ENCODE assay signal across 1 cellular context in the genomic region with DNA sequence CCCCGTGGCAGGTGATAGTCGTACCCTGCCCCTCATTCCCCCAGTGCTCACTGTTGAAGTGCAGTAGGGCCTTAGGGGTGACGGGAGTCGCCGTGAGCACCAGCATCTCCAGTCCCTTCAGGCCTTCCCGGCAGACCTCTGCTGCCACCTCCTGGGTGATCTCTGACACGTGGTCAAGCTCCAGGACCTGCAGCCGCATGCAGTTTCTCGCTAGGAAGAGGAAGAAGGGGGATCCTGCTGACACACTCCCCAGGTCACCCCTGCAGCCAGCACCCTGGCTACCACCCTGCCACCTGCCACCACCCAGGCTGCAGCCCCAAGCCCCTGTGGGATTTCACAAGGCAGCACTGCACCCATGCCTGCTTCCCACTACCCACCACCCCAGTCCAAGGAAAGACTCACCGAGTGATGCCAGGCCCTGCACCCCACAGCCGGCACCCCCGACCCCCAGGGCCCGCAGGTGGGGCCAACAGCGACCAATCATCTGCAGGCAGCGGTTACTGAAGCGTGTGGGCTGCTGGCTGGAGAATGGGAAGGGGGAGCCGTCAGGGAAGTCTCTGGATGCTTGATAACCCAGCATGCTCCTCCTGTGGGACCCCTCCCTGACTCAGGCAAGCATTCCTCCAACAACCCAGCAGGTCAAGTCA.
A peak's percentile ranks its signal among the peaks of the same experiment; 100 is the strongest.
TF ChIP-seq lines count a peak whose summit lies in the region.

No MANE protein-coding gene starts in this region.

TF ChIP-seq in HepG2, 621 proteins besides CTCF, POLR2A, EP300 and RAD21 (continued from another document and continues in another):
- TF ChIP-seq, protein P1, sequence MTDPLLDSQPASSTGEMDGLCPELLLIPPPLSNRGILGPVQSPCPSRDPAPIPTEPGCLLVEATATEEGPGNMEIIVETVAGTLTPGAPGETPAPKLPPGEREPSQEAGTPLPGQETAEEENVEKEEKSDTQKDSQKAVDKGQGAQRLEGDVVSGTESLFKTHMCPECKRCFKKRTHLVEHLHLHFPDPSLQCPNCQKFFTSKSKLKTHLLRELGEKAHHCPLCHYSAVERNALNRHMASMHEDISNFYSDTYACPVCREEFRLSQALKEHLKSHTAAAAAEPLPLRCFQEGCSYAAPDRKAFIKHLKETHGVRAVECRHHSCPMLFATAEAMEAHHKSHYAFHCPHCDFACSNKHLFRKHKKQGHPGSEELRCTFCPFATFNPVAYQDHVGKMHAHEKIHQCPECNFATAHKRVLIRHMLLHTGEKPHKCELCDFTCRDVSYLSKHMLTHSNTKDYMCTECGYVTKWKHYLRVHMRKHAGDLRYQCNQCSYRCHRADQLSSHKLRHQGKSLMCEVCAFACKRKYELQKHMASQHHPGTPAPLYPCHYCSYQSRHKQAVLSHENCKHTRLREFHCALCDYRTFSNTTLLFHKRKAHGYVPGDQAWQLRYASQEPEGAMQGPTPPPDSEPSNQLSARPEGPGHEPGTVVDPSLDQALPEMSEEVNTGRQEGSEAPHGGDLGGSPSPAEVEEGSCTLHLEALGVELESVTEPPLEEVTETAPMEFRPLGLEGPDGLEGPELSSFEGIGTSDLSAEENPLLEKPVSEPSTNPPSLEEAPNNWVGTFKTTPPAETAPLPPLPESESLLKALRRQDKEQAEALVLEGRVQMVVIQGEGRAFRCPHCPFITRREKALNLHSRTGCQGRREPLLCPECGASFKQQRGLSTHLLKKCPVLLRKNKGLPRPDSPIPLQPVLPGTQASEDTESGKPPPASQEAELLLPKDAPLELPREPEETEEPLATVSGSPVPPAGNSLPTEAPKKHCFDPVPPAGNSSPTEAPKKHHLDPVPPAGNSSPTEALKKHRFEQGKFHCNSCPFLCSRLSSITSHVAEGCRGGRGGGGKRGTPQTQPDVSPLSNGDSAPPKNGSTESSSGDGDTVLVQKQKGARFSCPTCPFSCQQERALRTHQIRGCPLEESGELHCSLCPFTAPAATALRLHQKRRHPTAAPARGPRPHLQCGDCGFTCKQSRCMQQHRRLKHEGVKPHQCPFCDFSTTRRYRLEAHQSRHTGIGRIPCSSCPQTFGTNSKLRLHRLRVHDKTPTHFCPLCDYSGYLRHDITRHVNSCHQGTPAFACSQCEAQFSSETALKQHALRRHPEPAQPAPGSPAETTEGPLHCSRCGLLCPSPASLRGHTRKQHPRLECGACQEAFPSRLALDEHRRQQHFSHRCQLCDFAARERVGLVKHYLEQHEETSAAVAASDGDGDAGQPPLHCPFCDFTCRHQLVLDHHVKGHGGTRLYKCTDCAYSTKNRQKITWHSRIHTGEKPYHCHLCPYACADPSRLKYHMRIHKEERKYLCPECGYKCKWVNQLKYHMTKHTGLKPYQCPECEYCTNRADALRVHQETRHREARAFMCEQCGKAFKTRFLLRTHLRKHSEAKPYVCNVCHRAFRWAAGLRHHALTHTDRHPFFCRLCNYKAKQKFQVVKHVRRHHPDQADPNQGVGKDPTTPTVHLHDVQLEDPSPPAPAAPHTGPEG (CRISPR knock-in tag; IDR thresholded peaks at IDR 0.05) = no peak
- TF ChIP-seq GMEB1 (CRISPR knock-in tag; IDR thresholded peaks at IDR 0.05; ENCODE audit: borderline replicate concordance) = 0 out of 2 replicates have a peak, but pooled peaks have one; percentile 31
- TF ChIP-seq TCF7 (IDR thresholded peaks at IDR 0.05; ENCODE audit: low read depth) = no peak
- TF ChIP-seq KLF6 (CRISPR knock-in tag; IDR thresholded peaks at IDR 0.05) = no peak
- TF ChIP-seq, protein P2, sequence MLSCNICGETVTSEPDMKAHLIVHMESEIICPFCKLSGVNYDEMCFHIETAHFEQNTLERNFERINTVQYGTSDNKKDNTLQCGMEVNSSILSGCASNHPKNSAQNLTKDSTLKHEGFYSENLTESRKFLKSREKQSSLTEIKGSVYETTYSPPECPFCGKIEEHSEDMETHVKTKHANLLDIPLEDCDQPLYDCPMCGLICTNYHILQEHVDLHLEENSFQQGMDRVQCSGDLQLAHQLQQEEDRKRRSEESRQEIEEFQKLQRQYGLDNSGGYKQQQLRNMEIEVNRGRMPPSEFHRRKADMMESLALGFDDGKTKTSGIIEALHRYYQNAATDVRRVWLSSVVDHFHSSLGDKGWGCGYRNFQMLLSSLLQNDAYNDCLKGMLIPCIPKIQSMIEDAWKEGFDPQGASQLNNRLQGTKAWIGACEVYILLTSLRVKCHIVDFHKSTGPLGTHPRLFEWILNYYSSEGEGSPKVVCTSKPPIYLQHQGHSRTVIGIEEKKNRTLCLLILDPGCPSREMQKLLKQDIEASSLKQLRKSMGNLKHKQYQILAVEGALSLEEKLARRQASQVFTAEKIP (CRISPR knock-in tag; IDR thresholded peaks at IDR 0.05; ENCODE audit: borderline replicate concordance) = no peak
- no peak for TF ChIP-seq HNRNPL (IDR thresholded peaks at IDR 0.05; ENCODE audit: low read depth, low read length)
- TF ChIP-seq MAF1 (CRISPR knock-in tag; IDR thresholded peaks at IDR 0.05; ENCODE audit: borderline replicate concordance) = no peak
- TF ChIP-seq, protein P3, sequence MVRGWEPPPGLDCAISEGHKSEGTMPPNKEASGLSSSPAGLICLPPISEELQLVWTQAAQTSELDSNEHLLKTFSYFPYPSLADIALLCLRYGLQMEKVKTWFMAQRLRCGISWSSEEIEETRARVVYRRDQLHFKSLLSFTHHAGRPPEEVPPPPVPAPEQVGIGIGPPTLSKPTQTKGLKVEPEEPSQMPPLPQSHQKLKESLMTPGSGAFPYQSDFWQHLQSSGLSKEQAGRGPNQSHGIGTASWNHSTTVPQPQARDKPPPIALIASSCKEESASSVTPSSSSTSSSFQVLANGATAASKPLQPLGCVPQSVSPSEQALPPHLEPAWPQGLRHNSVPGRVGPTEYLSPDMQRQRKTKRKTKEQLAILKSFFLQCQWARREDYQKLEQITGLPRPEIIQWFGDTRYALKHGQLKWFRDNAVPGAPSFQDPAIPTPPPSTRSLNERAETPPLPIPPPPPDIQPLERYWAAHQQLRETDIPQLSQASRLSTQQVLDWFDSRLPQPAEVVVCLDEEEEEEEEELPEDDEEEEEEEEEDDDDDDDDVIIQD (CRISPR knock-in tag; IDR thresholded peaks at IDR 0.05; ENCODE audit: low read depth) = no peak
- no peak for TF ChIP-seq TOPORS (CRISPR knock-in tag; IDR thresholded peaks at IDR 0.05)
- peak; percentile 23; the same call in 1 of the 2 replicates for TF ChIP-seq GABPB1 (CRISPR knock-in tag; IDR thresholded peaks at IDR 0.05)
- TF ChIP-seq ERF (CRISPR knock-in tag; IDR thresholded peaks at IDR 0.05) = peak; percentile 55; the same call in 1 of the 2 replicates
- TF ChIP-seq ZNF724P (CRISPR knock-in tag; IDR thresholded peaks at IDR 0.05; ENCODE audit: borderline replicate concordance) = no peak
- no peak; the same call in 1 of the 2 replicates for TF ChIP-seq TAF1 (CRISPR knock-in tag; IDR thresholded peaks at IDR 0.05)
- TF ChIP-seq, protein P4, sequence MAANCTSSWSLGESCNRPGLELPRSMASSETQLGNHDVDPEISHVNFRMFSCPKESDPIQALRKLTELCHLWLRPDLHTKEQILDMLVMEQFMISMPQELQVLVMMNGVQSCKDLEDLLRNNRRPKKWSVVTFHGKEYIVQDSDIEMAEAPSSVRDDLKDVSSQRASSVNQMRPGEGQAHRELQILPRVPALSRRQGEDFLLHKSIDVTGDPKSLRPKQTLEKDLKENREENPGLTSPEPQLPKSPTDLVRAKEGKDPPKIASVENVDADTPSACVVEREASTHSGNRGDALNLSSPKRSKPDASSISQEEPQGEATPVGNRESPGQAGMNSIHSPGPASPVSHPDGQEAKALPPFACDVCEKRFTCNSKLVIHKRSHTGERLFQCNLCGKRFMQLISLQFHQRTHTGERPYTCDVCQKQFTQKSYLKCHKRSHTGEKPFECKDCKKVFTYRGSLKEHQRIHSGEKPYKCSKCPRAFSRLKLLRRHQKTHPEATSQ (CRISPR knock-in tag; IDR thresholded peaks at IDR 0.05; ENCODE audit: borderline replicate concordance) = no peak
- 0 out of 2 replicates have a peak, but pooled peaks have one; percentile 41 for TF ChIP-seq ZNF782 (CRISPR knock-in tag; IDR thresholded peaks at IDR 0.05; ENCODE audit: borderline replicate concordance)
- peak; percentile 62; the same call in 1 of the 2 replicates for TF ChIP-seq FOXO1 (CRISPR knock-in tag; IDR thresholded peaks at IDR 0.05)
- TF ChIP-seq CHCHD3 (CRISPR knock-in tag; IDR thresholded peaks at IDR 0.05) = no peak
- TF ChIP-seq RARA (CRISPR knock-in tag; IDR thresholded peaks at IDR 0.05) = no peak
- no peak for TF ChIP-seq ZBTB2 (CRISPR knock-in tag; IDR thresholded peaks at IDR 0.05; ENCODE audit: low read depth)
- TF ChIP-seq ZC3H13 (CRISPR knock-in tag; IDR thresholded peaks at IDR 0.05) = no peak
- 0 out of 2 replicates have a peak, but pooled peaks have one; percentile 32 for TF ChIP-seq ZNF225 (CRISPR knock-in tag; IDR thresholded peaks at IDR 0.05)
- TF ChIP-seq THYN1 (CRISPR knock-in tag; IDR thresholded peaks at IDR 0.05; ENCODE audit: borderline replicate concordance, low read depth) = no peak
- no peak for TF ChIP-seq ATAD3A (CRISPR knock-in tag; IDR thresholded peaks at IDR 0.05)
- TF ChIP-seq ARNT2 (CRISPR knock-in tag; IDR thresholded peaks at IDR 0.05; ENCODE audit: low read depth) = no peak
- TF ChIP-seq, protein P5, sequence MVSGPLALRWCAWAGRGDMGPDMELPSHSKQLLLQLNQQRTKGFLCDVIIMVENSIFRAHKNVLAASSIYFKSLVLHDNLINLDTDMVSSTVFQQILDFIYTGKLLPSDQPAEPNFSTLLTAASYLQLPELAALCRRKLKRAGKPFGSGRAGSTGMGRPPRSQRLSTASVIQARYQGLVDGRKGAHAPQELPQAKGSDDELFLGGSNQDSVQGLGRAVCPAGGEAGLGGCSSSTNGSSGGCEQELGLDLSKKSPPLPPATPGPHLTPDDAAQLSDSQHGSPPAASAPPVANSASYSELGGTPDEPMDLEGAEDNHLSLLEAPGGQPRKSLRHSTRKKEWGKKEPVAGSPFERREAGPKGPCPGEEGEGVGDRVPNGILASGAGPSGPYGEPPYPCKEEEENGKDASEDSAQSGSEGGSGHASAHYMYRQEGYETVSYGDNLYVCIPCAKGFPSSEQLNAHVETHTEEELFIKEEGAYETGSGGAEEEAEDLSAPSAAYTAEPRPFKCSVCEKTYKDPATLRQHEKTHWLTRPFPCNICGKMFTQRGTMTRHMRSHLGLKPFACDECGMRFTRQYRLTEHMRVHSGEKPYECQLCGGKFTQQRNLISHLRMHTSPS (CRISPR knock-in tag; IDR thresholded peaks at IDR 0.05; ENCODE audit: low read depth) = no peak
- TF ChIP-seq HMG20B (CRISPR knock-in tag; conservative IDR thresholded peaks at IDR 0.05) = no peak
- TF ChIP-seq, protein P6, sequence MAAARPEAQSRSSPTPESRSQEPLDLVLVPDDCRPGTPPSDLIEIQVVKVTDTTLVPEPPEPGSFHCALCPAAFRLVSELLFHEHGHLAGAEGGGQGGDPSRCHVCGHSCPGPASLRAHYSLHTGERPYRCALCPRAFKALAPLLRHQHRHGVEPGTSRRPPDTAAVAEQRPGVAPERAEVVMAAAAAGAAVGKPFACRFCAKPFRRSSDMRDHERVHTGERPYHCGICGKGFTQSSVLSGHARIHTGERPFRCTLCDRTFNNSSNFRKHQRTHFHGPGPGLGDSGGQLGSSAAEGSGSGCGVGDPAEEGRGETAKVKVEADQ (CRISPR knock-in tag; IDR thresholded peaks at IDR 0.05; ENCODE audit: borderline replicate concordance) = no peak
- TF ChIP-seq ZNF672 (CRISPR knock-in tag; IDR thresholded peaks at IDR 0.05) = no peak
- no peak for TF ChIP-seq KAT7 (CRISPR knock-in tag; IDR thresholded peaks at IDR 0.05; ENCODE audit: borderline replicate concordance)
- TF ChIP-seq ZNF350 (CRISPR knock-in tag; IDR thresholded peaks at IDR 0.05; ENCODE audit: borderline replicate concordance, low read depth) = 0 out of 2 replicates have a peak, but pooled peaks have one; percentile 35
- TF ChIP-seq JUN (CRISPR knock-in tag; IDR thresholded peaks at IDR 0.05) = no peak
- no peak for TF ChIP-seq POGZ (CRISPR knock-in tag; IDR thresholded peaks at IDR 0.05)
- TF ChIP-seq BRCA1 (CRISPR knock-in tag; IDR thresholded peaks at IDR 0.05) = no peak
- TF ChIP-seq, protein P7, sequence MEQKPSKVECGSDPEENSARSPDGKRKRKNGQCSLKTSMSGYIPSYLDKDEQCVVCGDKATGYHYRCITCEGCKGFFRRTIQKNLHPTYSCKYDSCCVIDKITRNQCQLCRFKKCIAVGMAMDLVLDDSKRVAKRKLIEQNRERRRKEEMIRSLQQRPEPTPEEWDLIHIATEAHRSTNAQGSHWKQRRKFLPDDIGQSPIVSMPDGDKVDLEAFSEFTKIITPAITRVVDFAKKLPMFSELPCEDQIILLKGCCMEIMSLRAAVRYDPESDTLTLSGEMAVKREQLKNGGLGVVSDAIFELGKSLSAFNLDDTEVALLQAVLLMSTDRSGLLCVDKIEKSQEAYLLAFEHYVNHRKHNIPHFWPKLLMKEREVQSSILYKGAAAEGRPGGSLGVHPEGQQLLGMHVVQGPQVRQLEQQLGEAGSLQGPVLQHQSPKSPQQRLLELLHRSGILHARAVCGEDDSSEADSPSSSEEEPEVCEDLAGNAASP (CRISPR knock-in tag; IDR thresholded peaks at IDR 0.05; ENCODE audit: borderline replicate concordance) = 0 out of 2 replicates have a peak, but pooled peaks have one; percentile 42
- TF ChIP-seq RFXAP (CRISPR knock-in tag; IDR thresholded peaks at IDR 0.05; ENCODE audit: borderline replicate concordance) = no peak
- no peak for TF ChIP-seq SETDB1 (CRISPR knock-in tag; IDR thresholded peaks at IDR 0.05; ENCODE audit: borderline replicate concordance)
- TF ChIP-seq ZNF776 (CRISPR knock-in tag; IDR thresholded peaks at IDR 0.05) = no peak
- TF ChIP-seq ZNF256 (CRISPR knock-in tag; conservative IDR thresholded peaks at IDR 0.05) = no peak
- TF ChIP-seq ZZZ3 (CRISPR knock-in tag; IDR thresholded peaks at IDR 0.05; ENCODE audit: borderline replicate concordance) = no peak
- TF ChIP-seq ADNP (CRISPR knock-in tag; IDR thresholded peaks at IDR 0.05) = no peak
- TF ChIP-seq ZNF24 (IDR thresholded peaks at IDR 0.05) = no peak
- no peak for TF ChIP-seq ONECUT2 (CRISPR knock-in tag; IDR thresholded peaks at IDR 0.05)
- TF ChIP-seq ZNF12 (CRISPR knock-in tag; IDR thresholded peaks at IDR 0.05) = no peak
